Comparison of ENCODE assay signal across 1 cellular context in the genomic region with DNA sequence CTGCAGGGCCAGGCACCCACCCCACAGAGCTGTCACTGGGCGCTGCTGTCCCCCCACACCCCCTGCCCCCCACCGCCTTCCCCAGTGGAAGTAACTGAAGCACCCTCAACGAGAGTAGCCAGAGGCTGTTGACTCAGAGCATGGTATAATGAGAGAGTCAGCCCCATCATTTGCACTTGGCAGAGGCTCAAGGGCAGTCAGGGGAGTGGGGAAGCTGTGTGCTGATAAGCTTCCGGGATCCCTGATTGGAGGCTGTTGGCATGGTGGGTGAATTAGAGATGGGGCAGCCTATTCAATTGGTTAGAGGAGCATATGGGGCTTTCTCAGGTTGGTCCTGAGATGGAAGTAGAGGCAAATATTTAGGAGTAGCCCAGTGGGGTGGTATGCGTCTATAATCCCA.
A peak's percentile ranks its signal among the peaks of the same experiment; 100 is the strongest.
TF ChIP-seq lines count a peak whose summit lies in the region.

No MANE protein-coding gene starts in this region.

TF ChIP-seq in HEK293, 187 proteins besides CTCF, POLR2A, EP300 and RAD21 (continued from another document and continues in another):
- TF ChIP-seq, protein P1, sequence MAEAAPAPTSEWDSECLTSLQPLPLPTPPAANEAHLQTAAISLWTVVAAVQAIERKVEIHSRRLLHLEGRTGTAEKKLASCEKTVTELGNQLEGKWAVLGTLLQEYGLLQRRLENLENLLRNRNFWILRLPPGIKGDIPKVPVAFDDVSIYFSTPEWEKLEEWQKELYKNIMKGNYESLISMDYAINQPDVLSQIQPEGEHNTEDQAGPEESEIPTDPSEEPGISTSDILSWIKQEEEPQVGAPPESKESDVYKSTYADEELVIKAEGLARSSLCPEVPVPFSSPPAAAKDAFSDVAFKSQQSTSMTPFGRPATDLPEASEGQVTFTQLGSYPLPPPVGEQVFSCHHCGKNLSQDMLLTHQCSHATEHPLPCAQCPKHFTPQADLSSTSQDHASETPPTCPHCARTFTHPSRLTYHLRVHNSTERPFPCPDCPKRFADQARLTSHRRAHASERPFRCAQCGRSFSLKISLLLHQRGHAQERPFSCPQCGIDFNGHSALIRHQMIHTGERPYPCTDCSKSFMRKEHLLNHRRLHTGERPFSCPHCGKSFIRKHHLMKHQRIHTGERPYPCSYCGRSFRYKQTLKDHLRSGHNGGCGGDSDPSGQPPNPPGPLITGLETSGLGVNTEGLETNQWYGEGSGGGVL (tag by site-specific recombination; IDR thresholded peaks at IDR 0.05) = peak; percentile 85
- TF ChIP-seq ZNF623 (tag by site-specific recombination; IDR thresholded peaks at IDR 0.05) = no peak
- TF ChIP-seq, protein P2, sequence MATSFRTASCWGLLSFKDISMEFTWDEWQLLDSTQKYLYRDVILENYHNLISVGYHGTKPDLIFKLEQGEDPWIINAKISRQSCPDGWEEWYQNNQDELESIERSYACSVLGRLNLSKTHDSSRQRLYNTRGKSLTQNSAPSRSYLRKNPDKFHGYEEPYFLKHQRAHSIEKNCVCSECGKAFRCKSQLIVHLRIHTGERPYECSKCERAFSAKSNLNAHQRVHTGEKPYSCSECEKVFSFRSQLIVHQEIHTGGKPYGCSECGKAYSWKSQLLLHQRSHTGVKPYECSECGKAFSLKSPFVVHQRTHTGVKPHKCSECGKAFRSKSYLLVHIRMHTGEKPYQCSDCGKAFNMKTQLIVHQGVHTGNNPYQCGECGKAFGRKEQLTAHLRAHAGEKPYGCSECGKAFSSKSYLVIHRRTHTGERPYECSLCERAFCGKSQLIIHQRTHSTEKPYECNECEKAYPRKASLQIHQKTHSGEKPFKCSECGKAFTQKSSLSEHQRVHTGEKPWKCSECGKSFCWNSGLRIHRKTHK (tag by site-specific recombination; IDR thresholded peaks at IDR 0.05) = no peak
- TF ChIP-seq, protein P3, sequence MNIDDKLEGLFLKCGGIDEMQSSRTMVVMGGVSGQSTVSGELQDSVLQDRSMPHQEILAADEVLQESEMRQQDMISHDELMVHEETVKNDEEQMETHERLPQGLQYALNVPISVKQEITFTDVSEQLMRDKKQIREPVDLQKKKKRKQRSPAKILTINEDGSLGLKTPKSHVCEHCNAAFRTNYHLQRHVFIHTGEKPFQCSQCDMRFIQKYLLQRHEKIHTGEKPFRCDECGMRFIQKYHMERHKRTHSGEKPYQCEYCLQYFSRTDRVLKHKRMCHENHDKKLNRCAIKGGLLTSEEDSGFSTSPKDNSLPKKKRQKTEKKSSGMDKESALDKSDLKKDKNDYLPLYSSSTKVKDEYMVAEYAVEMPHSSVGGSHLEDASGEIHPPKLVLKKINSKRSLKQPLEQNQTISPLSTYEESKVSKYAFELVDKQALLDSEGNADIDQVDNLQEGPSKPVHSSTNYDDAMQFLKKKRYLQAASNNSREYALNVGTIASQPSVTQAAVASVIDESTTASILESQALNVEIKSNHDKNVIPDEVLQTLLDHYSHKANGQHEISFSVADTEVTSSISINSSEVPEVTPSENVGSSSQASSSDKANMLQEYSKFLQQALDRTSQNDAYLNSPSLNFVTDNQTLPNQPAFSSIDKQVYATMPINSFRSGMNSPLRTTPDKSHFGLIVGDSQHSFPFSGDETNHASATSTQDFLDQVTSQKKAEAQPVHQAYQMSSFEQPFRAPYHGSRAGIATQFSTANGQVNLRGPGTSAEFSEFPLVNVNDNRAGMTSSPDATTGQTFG (tag by site-specific recombination; IDR thresholded peaks at IDR 0.05; ENCODE audit: borderline replicate concordance) = no peak
- no peak for TF ChIP-seq ZNF701 (tag by site-specific recombination; IDR thresholded peaks at IDR 0.05)
- TF ChIP-seq ZNF157 (tag by site-specific recombination; IDR thresholded peaks at IDR 0.05) = no peak
- no peak for TF ChIP-seq ZNF530 (tag by site-specific recombination; IDR thresholded peaks at IDR 0.05; ENCODE audit: low read depth)
- peak; percentile 85 for TF ChIP-seq ZNF549 (tag by site-specific recombination; IDR thresholded peaks at IDR 0.05)
- TF ChIP-seq ZFP41 (tag by site-specific recombination; IDR thresholded peaks at IDR 0.05; ENCODE audit: borderline replicate concordance) = no peak
- no peak for TF ChIP-seq ZNF174 (tag by site-specific recombination; IDR thresholded peaks at IDR 0.05)
- no peak for TF ChIP-seq ZNF707 (tag by site-specific recombination; IDR thresholded peaks at IDR 0.05)
- TF ChIP-seq, protein P4, sequence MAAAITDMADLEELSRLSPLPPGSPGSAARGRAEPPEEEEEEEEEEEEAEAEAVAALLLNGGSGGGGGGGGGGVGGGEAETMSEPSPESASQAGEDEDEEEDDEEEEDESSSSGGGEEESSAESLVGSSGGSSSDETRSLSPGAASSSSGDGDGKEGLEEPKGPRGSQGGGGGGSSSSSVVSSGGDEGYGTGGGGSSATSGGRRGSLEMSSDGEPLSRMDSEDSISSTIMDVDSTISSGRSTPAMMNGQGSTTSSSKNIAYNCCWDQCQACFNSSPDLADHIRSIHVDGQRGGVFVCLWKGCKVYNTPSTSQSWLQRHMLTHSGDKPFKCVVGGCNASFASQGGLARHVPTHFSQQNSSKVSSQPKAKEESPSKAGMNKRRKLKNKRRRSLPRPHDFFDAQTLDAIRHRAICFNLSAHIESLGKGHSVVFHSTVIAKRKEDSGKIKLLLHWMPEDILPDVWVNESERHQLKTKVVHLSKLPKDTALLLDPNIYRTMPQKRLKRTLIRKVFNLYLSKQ (tag by site-specific recombination; IDR thresholded peaks at IDR 0.05; ENCODE audit: borderline replicate concordance) = no peak
- peak; percentile 87 for TF ChIP-seq SP7 (tag by site-specific recombination; IDR thresholded peaks at IDR 0.05)
- peak; percentile 56; the same call in 1 of the 2 replicates for TF ChIP-seq ZBTB48 (tag by site-specific recombination; IDR thresholded peaks at IDR 0.05)
- TF ChIP-seq SALL2 (tag by site-specific recombination; IDR thresholded peaks at IDR 0.05; ENCODE audit: borderline replicate concordance) = no peak
- TF ChIP-seq, protein P5, sequence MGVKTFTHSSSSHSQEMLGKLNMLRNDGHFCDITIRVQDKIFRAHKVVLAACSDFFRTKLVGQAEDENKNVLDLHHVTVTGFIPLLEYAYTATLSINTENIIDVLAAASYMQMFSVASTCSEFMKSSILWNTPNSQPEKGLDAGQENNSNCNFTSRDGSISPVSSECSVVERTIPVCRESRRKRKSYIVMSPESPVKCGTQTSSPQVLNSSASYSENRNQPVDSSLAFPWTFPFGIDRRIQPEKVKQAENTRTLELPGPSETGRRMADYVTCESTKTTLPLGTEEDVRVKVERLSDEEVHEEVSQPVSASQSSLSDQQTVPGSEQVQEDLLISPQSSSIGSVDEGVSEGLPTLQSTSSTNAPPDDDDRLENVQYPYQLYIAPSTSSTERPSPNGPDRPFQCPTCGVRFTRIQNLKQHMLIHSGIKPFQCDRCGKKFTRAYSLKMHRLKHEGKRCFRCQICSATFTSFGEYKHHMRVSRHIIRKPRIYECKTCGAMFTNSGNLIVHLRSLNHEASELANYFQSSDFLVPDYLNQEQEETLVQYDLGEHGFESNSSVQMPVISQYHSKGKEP (tag by site-specific recombination; IDR thresholded peaks at IDR 0.05) = 0 out of 2 replicates have a peak, but pooled peaks have one; percentile 10
- TF ChIP-seq ZNF133 (tag by site-specific recombination; IDR thresholded peaks at IDR 0.05) = no peak
- no peak for TF ChIP-seq ZNF391 (tag by site-specific recombination; IDR thresholded peaks at IDR 0.05; ENCODE audit: borderline replicate concordance, low read depth)
- TF ChIP-seq ZNF629 (tag by site-specific recombination; IDR thresholded peaks at IDR 0.05) = no peak
- TF ChIP-seq GLI4 (tag by site-specific recombination; IDR thresholded peaks at IDR 0.05) = no peak
- TF ChIP-seq ZBTB20 (tag by site-specific recombination; IDR thresholded peaks at IDR 0.05) = peak; percentile 83
- TF ChIP-seq ZNF610 (tag by site-specific recombination; IDR thresholded peaks at IDR 0.05; ENCODE audit: borderline replicate concordance) = no peak
- TF ChIP-seq ZNF768 (tag by site-specific recombination; IDR thresholded peaks at IDR 0.05) = no peak
- TF ChIP-seq, protein P6, sequence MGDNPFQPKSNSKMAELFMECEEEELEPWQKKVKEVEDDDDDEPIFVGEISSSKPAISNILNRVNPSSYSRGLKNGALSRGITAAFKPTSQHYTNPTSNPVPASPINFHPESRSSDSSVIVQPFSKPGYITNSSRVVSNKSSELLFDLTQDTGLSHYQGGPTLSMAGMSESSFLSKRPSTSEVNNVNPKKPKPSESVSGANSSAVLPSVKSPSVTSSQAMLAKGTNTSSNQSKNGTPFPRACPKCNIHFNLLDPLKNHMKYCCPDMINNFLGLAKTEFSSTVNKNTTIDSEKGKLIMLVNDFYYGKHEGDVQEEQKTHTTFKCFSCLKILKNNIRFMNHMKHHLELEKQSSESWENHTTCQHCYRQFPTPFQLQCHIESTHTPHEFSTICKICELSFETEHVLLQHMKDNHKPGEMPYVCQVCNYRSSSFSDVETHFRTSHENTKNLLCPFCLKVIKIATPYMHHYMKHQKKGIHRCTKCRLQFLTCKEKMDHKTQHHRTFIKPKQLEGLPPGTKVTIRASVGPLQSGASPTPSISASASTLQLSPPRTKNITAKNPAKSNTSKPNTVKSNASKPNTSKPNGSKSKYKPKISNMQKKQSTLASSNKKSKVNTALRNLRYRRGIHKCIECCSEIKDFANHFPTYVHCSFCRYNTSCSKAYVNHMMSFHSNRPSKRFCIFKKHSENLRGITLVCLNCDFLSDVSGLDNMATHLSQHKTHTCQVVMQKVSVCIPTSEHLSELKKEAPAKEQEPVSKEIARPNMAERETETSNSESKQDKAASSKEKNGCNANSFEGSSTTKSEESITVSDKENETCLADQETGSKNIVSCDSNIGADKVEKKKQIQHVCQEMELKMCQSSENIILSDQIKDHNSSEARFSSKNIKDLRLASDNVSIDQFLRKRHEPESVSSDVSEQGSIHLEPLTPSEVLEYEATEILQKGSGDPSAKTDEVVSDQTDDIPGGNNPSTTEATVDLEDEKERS (tag by site-specific recombination; IDR thresholded peaks at IDR 0.05) = no peak
- no peak for TF ChIP-seq KLF8 (tag by site-specific recombination; IDR thresholded peaks at IDR 0.05)
- TF ChIP-seq, protein P7, sequence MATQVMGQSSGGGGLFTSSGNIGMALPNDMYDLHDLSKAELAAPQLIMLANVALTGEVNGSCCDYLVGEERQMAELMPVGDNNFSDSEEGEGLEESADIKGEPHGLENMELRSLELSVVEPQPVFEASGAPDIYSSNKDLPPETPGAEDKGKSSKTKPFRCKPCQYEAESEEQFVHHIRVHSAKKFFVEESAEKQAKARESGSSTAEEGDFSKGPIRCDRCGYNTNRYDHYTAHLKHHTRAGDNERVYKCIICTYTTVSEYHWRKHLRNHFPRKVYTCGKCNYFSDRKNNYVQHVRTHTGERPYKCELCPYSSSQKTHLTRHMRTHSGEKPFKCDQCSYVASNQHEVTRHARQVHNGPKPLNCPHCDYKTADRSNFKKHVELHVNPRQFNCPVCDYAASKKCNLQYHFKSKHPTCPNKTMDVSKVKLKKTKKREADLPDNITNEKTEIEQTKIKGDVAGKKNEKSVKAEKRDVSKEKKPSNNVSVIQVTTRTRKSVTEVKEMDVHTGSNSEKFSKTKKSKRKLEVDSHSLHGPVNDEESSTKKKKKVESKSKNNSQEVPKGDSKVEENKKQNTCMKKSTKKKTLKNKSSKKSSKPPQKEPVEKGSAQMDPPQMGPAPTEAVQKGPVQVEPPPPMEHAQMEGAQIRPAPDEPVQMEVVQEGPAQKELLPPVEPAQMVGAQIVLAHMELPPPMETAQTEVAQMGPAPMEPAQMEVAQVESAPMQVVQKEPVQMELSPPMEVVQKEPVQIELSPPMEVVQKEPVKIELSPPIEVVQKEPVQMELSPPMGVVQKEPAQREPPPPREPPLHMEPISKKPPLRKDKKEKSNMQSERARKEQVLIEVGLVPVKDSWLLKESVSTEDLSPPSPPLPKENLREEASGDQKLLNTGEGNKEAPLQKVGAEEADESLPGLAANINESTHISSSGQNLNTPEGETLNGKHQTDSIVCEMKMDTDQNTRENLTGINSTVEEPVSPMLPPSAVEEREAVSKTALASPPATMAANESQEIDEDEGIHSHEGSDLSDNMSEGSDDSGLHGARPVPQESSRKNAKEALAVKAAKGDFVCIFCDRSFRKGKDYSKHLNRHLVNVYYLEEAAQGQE (tag by site-specific recombination; IDR thresholded peaks at IDR 0.05) = no peak
- 0 out of 2 replicates have a peak, but pooled peaks have one; percentile 9 for TF ChIP-seq WT1 (tag by site-specific recombination; IDR thresholded peaks at IDR 0.05)
- TF ChIP-seq, protein P8, sequence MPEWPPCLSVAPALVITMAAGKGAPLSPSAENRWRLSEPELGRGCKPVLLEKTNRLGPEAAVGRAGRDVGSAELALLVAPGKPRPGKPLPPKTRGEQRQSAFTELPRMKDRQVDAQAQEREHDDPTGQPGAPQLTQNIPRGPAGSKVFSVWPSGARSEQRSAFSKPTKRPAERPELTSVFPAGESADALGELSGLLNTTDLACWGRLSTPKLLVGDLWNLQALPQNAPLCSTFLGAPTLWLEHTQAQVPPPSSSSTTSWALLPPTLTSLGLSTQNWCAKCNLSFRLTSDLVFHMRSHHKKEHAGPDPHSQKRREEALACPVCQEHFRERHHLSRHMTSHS (tag by site-specific recombination; IDR thresholded peaks at IDR 0.05) = no peak
- TF ChIP-seq, protein P9, sequence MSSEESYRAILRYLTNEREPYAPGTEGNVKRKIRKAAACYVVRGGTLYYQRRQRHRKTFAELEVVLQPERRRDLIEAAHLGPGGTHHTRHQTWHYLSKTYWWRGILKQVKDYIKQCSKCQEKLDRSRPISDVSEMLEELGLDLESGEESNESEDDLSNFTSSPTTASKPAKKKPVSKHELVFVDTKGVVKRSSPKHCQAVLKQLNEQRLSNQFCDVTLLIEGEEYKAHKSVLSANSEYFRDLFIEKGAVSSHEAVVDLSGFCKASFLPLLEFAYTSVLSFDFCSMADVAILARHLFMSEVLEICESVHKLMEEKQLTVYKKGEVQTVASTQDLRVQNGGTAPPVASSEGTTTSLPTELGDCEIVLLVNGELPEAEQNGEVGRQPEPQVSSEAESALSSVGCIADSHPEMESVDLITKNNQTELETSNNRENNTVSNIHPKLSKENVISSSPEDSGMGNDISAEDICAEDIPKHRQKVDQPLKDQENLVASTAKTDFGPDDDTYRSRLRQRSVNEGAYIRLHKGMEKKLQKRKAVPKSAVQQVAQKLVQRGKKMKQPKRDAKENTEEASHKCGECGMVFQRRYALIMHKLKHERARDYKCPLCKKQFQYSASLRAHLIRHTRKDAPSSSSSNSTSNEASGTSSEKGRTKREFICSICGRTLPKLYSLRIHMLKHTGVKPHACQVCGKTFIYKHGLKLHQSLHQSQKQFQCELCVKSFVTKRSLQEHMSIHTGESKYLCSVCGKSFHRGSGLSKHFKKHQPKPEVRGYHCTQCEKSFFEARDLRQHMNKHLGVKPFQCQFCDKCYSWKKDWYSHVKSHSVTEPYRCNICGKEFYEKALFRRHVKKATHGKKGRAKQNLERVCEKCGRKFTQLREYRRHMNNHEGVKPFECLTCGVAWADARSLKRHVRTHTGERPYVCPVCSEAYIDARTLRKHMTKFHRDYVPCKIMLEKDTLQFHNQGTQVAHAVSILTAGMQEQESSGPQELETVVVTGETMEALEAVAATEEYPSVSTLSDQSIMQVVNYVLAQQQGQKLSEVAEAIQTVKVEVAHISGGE (tag by site-specific recombination; conservative IDR thresholded peaks at IDR 0.05; ENCODE audit: low read depth) = 0 out of 2 replicates have a peak, but pooled peaks have one; percentile 3
- no peak for TF ChIP-seq MYNN (tag by site-specific recombination; IDR thresholded peaks at IDR 0.05; ENCODE audit: borderline replicate concordance)
- TF ChIP-seq, protein P10, sequence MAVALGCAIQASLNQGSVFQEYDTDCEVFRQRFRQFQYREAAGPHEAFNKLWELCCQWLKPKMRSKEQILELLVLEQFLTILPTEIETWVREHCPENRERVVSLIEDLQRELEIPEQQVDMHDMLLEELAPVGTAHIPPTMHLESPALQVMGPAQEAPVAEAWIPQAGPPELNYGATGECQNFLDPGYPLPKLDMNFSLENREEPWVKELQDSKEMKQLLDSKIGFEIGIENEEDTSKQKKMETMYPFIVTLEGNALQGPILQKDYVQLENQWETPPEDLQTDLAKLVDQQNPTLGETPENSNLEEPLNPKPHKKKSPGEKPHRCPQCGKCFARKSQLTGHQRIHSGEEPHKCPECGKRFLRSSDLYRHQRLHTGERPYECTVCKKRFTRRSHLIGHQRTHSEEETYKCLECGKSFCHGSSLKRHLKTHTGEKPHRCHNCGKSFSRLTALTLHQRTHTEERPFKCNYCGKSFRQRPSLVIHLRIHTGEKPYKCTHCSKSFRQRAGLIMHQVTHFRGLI (tag by site-specific recombination; IDR thresholded peaks at IDR 0.05) = no peak
